ENCODE assay signal across 8 cellular contexts in the genomic region with DNA sequence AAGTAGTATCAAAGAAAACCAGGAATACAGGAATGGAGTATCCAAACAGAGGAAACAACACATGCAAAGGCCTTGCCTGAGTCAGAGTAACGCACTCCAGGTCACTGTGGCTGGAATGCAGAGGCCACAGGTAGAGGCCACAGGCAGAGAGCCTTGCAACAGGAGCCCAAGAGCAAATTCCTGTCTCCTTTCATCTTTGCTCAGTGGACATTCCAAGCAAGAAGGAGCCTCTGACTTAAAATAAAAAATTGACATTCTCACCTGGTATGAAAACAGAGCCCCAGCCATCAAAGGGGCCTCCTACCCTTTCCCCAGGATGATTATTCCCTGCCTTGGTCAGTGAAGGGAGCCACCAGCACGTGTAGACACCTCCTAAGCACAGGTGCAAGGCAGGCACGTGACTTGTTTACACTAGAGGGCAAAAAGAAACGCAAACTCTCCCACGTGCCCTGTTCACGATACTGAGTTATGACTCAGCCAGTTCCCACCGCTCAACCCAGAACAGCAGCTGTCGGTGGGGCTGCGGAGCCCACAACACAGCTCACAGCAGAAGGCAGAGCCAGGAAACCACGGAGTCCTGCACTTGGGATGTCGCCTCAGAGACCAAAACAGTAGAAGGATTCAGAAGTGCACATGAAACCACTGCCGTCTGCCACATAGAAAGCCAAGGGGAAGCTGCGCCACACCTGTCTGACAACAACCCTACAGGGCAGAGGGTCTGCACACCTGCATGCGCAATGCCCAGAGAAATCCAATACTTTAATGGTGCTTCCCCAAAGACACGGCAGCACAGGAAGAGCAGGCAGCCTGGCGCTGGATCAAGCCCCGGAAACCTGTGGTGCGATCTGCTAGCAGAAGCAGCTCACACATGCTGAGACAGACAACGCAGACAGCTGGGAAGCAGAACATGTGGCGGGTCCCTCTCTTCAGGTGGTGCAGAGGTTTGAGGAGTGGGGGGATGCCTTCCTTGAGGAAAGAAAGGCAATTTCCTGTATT. TPM values are rescaled to one million over a fixed set of nuclear protein-coding genes. Genes with fewer than 3 reads are reported as not detected.
DNase-seq lines count a peak whose midpoint lies in the region; ATAC-seq and TF ChIP-seq lines count a peak whose summit lies in the region.

No MANE protein-coding gene starts in this region.

- H4K20me1 ChIP-seq in GM23338 (replicated peaks; ENCODE audit: insufficient read depth): peaks cover 3% of the 10 kb centered on the region; the same call in 1 of the 2 replicates

- H3K4me2 ChIP-seq in GM23338: peak overlapping the region; percentile 64

- H3K27me3 Mint-ChIP-seq in GM23338 (ENCODE audit: insufficient read depth, low read depth, poor library complexity): peaks cover 12% of the 10 kb centered on the region

- H3K9me3 ChIP-seq in ascending aorta: no peaks in the 10 kb centered on the region

- H3K36me3 ChIP-seq in GM23338 (ENCODE audit: insufficient read depth) (peaks cover 17% of the 10 kb centered on the region), ascending aorta (peaks cover 0 to 23% of the 10 kb centered on the region in 2 donors)

- H3K27me3 ChIP-seq in GM23338 (ENCODE audit: insufficient read depth) (no peaks in the 10 kb centered on the region), ascending aorta (no peaks in the 10 kb centered on the region)

- intact Hi-C loops in ascending aorta (cut with DNase I): loop anchor here (2.0 kb wide), 1 partner anchor 44 kb away; no protein-coding TSS in a partner anchor

- H3K4me1 Mint-ChIP-seq in GM23338: peaks cover 54% of the 10 kb centered on the region

- peaks cover 65% of the 10 kb centered on the region for H3K36me3 Mint-ChIP-seq in GM23338 (ENCODE audit: low read depth)

- no peaks in the 10 kb centered on the region for H3K9me3 Mint-ChIP-seq in GM23338

- peak overlapping the region; percentile 47 for H3K4me3 Mint-ChIP-seq in GM23338

- H3K27ac ChIP-seq in GM23338 (ENCODE audit: low read depth) (peak overlapping the region; percentile 92), ascending aorta (peak overlapping the region; percentile 85 to 89)

- H3K4me3 ChIP-seq in GM23338 (0 out of 2 replicates have a peak overlapping the region, but pooled peaks have one; percentile 7), ascending aorta (no peak overlapping the region)

- no peak; a peak in 1 of 4 replicates for TF ChIP-seq CTCF in GM23338 (conservative IDR thresholded peaks at IDR 0.05; ENCODE audit: low read depth in 2 of 2)
- no peak for TF ChIP-seq CTCF in ascending aorta (IDR thresholded peaks at IDR 0.05)

- H3K79me2 ChIP-seq in GM23338 (replicated peaks; ENCODE audit: insufficient read depth): peaks cover 70% of the 10 kb centered on the region

- peak; percentile 86 for ATAC-seq in GM23338

- no peaks in the 10 kb centered on the region for H3K9me2 ChIP-seq in GM23338 (ENCODE audit: insufficient read depth)

- peak; percentile 78 for DNase-seq in ELR (ENCODE audit: low read depth)
- DNase-seq in GM23338 (ENCODE audit: low spot score): peak; percentile 86
- peak; percentile 15 for DNase-seq in LoVo (ENCODE audit: low spot score)
- peak; percentile 99 for DNase-seq in SW480 (ENCODE audit: low spot score)
- DNase-seq in ascending aorta (ENCODE audit: low spot score in 2 of 2): peak; percentile 63 to 81
- DNase-seq in iPS-NIHi7 (ENCODE audit: extremely low spot score): peak; percentile 48
- DNase-seq in stimulated activated CD4-positive, alpha-beta T cell treated with anti-CD3 and anti-CD28 coated beads, Interleukin-2, amount 100 ng/mL, for 4 hours (ENCODE audit: low read depth): peak; percentile 45
- DNase-seq in NK-92 (lab: John Stamatoyannopoulos, UW; ENCODE audit: unreplicated experiment): no peak

- peak overlapping the region; percentile 97 for H3K27ac Mint-ChIP-seq in GM23338

- peaks cover 14% of the 10 kb centered on the region; the same call in 1 of the 2 replicates for H3F3A ChIP-seq in GM23338 (replicated peaks; ENCODE audit: low read depth)

- H3K4me1 ChIP-seq in GM23338 (ENCODE audit: insufficient read depth) (peaks cover 28% of the 10 kb centered on the region), ascending aorta (peaks cover 21 to 91% of the 10 kb centered on the region in 2 donors)

- no peak overlapping the region for H2AFZ ChIP-seq in GM23338

TF ChIP-seq in GM23338, 12 proteins besides CTCF, POLR2A, EP300 and RAD21 (continues in another document):
- TF ChIP-seq ZNF114 (CRISPR knock-in tag; IDR thresholded peaks at IDR 0.05) (no peak), NANOG (IDR thresholded peaks at IDR 0.05; ENCODE audit: borderline replicate concordance) (no peak), JUNB (IDR thresholded peaks at IDR 0.05; ENCODE audit: unreplicated experiment) (no peak), ETS1 (IDR thresholded peaks at IDR 0.05) (no peak), CREB1 (CRISPR knock-in tag; IDR thresholded peaks at IDR 0.05; ENCODE audit: low read depth) (no peak), STAT1 (IDR thresholded peaks at IDR 0.05; ENCODE audit: unreplicated experiment) (no peak), ZNF331 (CRISPR knock-in tag; IDR thresholded peaks at IDR 0.05; ENCODE audit: low read depth) (no peak), EZH2phosphoT487 (IDR thresholded peaks at IDR 0.05; ENCODE audit: unreplicated experiment) (no peak), EZH2 (IDR thresholded peaks at IDR 0.05; ENCODE audit: low read depth, unreplicated experiment) (no peak), POLR2AphosphoS5 (IDR thresholded peaks at IDR 0.05; ENCODE audit: low read depth) (no peak), REST (IDR thresholded peaks at IDR 0.05; ENCODE audit: unreplicated experiment) (no peak)

RNA-seq across cellular contexts. Expression of gene ITGB5, which starts 52.1 kb away (rescaled TPM):
- total RNA-seq in GM23338 (2014; rRNA removed; shearing (Covaris generic)): 242 and 269 TPM in 2 replicates
- 63.6 and 68.2 TPM in 2 replicates for polyA plus RNA-seq in GM23338 (2016; fragmentation: Nextera tagmentation; extraction: Ambion mirVana)
- total RNA-seq in ascending aorta: 595 TPM
